1 cellular context compared by ENCODE assay signal in genomic region chr16:68085259-68086071, GRCh38.
TF ChIP-seq lines count a peak whose summit lies in the region.

Gene NFATC3 (plus strand): TSS chr16:68085370. CDS start chr16:68085682, 312 bp downstream.

TF ChIP-seq in HepG2, 621 proteins besides CTCF, POLR2A, EP300 and RAD21 (continued from another document and continues in another):
- TF ChIP-seq ZNF10 (CRISPR knock-in tag; IDR thresholded peaks at IDR 0.05; ENCODE audit: borderline replicate concordance, low read depth) (no peak), ZMYM4 (CRISPR knock-in tag; IDR thresholded peaks at IDR 0.05) (no peak), KDM5B (CRISPR knock-in tag; IDR thresholded peaks at IDR 0.05; ENCODE audit: borderline replicate concordance) (peak; percentile 85), DNMT1 (CRISPR knock-in tag; IDR thresholded peaks at IDR 0.05) (0 out of 2 replicates have a peak, but pooled peaks have one; percentile 71), KLF12 (CRISPR knock-in tag; IDR thresholded peaks at IDR 0.05; ENCODE audit: borderline replicate concordance) (no peak), TSC22D2 (CRISPR knock-in tag; IDR thresholded peaks at IDR 0.05; ENCODE audit: borderline replicate concordance) (0 out of 2 replicates have a peak, but pooled peaks have one; percentile 27), ZNF879 (CRISPR knock-in tag; IDR thresholded peaks at IDR 0.05) (peak; percentile 84; the same call in 1 of the 2 replicates), TAF15 (IDR thresholded peaks at IDR 0.05; ENCODE audit: low read depth, low read length, poor library complexity, severe bottlenecking) (no peak), U2AF2 (IDR thresholded peaks at IDR 0.05; ENCODE audit: low read depth, low read length) (no peak), ZNF749 (CRISPR knock-in tag; IDR thresholded peaks at IDR 0.05; ENCODE audit: borderline replicate concordance) (no peak), ZNF256 (CRISPR knock-in tag; conservative IDR thresholded peaks at IDR 0.05) (no peak), MXI1 (IDR thresholded peaks at IDR 0.05; ENCODE audit: borderline replicate concordance, low read depth, low read length) (peak; percentile 62; the same call in 1 of the 3 replicates), NFE2 (CRISPR knock-in tag; IDR thresholded peaks at IDR 0.05) (no peak), ZNF367 (CRISPR knock-in tag; IDR thresholded peaks at IDR 0.05; ENCODE audit: borderline replicate concordance) (no peak), HOMEZ (CRISPR knock-in tag; IDR thresholded peaks at IDR 0.05; ENCODE audit: low read depth) (no peak), IKZF1 (IDR thresholded peaks at IDR 0.05) (no peak), SRY (CRISPR knock-in tag; IDR thresholded peaks at IDR 0.05) (peak; percentile 73; the same call in 1 of the 2 replicates), IKZF5 (CRISPR knock-in tag; IDR thresholded peaks at IDR 0.05) (no peak), NR3C1 (CRISPR knock-in tag; IDR thresholded peaks at IDR 0.05) (no peak), MZF1 (CRISPR knock-in tag; IDR thresholded peaks at IDR 0.05; ENCODE audit: borderline replicate concordance) (no peak), ATF6 (CRISPR knock-in tag; conservative IDR thresholded peaks at IDR 0.05) (no peak), ZNF451 (CRISPR knock-in tag; IDR thresholded peaks at IDR 0.05) (no peak), MYNN (CRISPR knock-in tag; IDR thresholded peaks at IDR 0.05; ENCODE audit: low read depth) (no peak), ZFP36 (IDR thresholded peaks at IDR 0.05; ENCODE audit: borderline replicate concordance, low read depth, low read length, partially characterized antibody) (no peak), USF2 (IDR thresholded peaks at IDR 0.05; ENCODE audit: low read depth, low read length) (no peak), USF2 (CRISPR knock-in tag; IDR thresholded peaks at IDR 0.05; ENCODE audit: borderline replicate concordance) (no peak; the same call in none of the 2 replicates), SIN3A (IDR thresholded peaks at IDR 0.05; ENCODE audit: borderline replicate concordance, low read depth, low read length) (0 out of 2 replicates have a peak, but pooled peaks have one; percentile 33), GLI4 (CRISPR knock-in tag; IDR thresholded peaks at IDR 0.05; ENCODE audit: borderline replicate concordance) (peak; percentile 91; the same call in 1 of the 2 replicates), MEIS2 (CRISPR knock-in tag; IDR thresholded peaks at IDR 0.05) (0 out of 2 replicates have a peak, but pooled peaks have one; percentile 53), BCL3 (CRISPR knock-in tag; IDR thresholded peaks at IDR 0.05) (peak; percentile 78; the same call in 1 of the 2 replicates), ZMYM3 (CRISPR knock-in tag; IDR thresholded peaks at IDR 0.05) (no peak), ZSCAN31 (CRISPR knock-in tag; IDR thresholded peaks at IDR 0.05; ENCODE audit: low read depth) (peak; percentile 73; the same call in 1 of the 2 replicates), ZNF275 (CRISPR knock-in tag; IDR thresholded peaks at IDR 0.05; ENCODE audit: borderline replicate concordance) (peak; percentile 8; the same call in 1 of the 2 replicates), ZNF549 (CRISPR knock-in tag; IDR thresholded peaks at IDR 0.05) (no peak), HMGXB4 (CRISPR knock-in tag; IDR thresholded peaks at IDR 0.05; ENCODE audit: borderline replicate concordance in 1 of 2, low read depth in 1 of 2) (peak; percentile 30 to 48; a peak in 2 of 4 replicates), PHF8 (CRISPR knock-in tag; IDR thresholded peaks at IDR 0.05) (no peak), SIX4 (CRISPR knock-in tag; IDR thresholded peaks at IDR 0.05) (no peak), STAG1 (CRISPR knock-in tag; IDR thresholded peaks at IDR 0.05) (0 out of 2 replicates have a peak, but pooled peaks have one; percentile 2), SP2 (CRISPR knock-in tag; IDR thresholded peaks at IDR 0.05) (peak; percentile 20; the same call in 1 of the 2 replicates), THYN1 (CRISPR knock-in tag; IDR thresholded peaks at IDR 0.05; ENCODE audit: borderline replicate concordance, low read depth) (no peak), RAD51 (IDR thresholded peaks at IDR 0.05; ENCODE audit: borderline replicate concordance) (no peak), ZNF747 (CRISPR knock-in tag; IDR thresholded peaks at IDR 0.05; ENCODE audit: borderline replicate concordance) (no peak), DMTF1 (CRISPR knock-in tag; IDR thresholded peaks at IDR 0.05) (no peak), ZNF17 (CRISPR knock-in tag; IDR thresholded peaks at IDR 0.05) (no peak), ZNF33B (CRISPR knock-in tag; IDR thresholded peaks at IDR 0.05) (no peak), UBTF (CRISPR knock-in tag; IDR thresholded peaks at IDR 0.05) (peak; percentile 87), DDIT3 (CRISPR knock-in tag; IDR thresholded peaks at IDR 0.05) (no peak), PHF5A (CRISPR knock-in tag; IDR thresholded peaks at IDR 0.05; ENCODE audit: low read depth, unreplicated experiment) (no peak), ZFP82 (CRISPR knock-in tag; IDR thresholded peaks at IDR 0.05; ENCODE audit: borderline replicate concordance) (no peak), MEIS1 (CRISPR knock-in tag; IDR thresholded peaks at IDR 0.05; ENCODE audit: borderline replicate concordance) (no peak)
